7 cellular contexts compared by ENCODE assay signal in the genomic region with DNA sequence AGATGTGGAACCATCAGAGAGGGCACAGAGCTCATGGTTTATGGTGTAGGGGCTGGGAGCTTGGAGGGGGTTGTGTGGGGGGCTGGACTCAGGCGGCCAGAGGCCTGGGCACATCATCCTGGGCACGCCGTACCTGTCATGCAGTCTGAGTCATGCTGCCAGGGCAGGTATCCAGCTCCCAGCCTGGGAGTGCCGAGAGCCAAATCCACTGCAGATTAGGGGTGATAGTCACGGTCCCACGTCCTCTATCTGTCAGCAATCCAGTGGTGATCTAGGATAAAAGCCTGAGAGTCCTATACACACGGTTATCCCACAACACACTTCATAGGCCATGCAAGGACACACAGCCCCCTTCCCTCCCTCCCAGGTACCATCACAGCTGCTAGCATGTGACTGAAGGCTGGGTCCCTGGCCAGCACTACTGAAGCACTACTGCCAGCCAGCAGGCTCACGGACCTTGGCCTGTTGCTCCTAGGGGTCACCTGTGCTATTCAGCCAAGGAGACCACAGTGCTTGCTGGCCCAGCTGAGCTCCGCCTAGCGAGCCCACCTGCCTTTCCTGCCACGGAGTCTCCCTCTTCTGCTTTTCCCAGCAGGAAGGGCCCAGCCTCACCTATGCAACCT. TPM values are rescaled to one million over a fixed set of nuclear protein-coding genes. Genes with fewer than 3 reads are reported as not detected.
DNase-seq lines count a peak whose midpoint lies in the region; ATAC-seq and TF ChIP-seq lines count a peak whose summit lies in the region.
"Not testable (repeated sequence)": the region's sequence is repeated elsewhere in the genome, so short reads cannot be mapped to it uniquely, and the experiment has no call there.

No MANE protein-coding gene starts in this region.

- not testable (repeated sequence) for H3K9me3 ChIP-seq in adrenal gland (replicated peaks in 1 of 3); endodermal cell (ENCODE audit: control insufficient read depth, low read length); heart left ventricle; neural progenitor cell (ENCODE audit: low read depth); vagina

- not testable (repeated sequence) for H3K9me3 Mint-ChIP-seq in endodermal cell, neural progenitor cell

- not testable (repeated sequence) for H3K27ac Mint-ChIP-seq in endodermal cell, neural progenitor cell

- peak; percentile 0 for DNase-seq in EL
- DNase-seq in adrenal gland, result peak in 6 of 7 donors; percentile 22 to 57 (median 36)
- DNase-seq in endodermal cell, result peak; percentile 22
- DNase-seq in heart left ventricle, result peak; percentile 41 to 72 (median 56)
- peak; percentile 68 for DNase-seq in left ventricle myocardium superior
- peak; percentile 1 for DNase-seq in neural progenitor cell (ENCODE audit: low spot score)
- DNase-seq in vagina (ENCODE audit: extremely low spot score in 2 of 2), result peak; percentile 72 to 77

- ATAC-seq in heart left ventricle (peak in 3 of 4 donors; percentile 49 to 75 (median 62)), left ventricle myocardium superior (peak; percentile 78)

- not testable (repeated sequence) for TF ChIP-seq POLR2A in adrenal gland (IDR thresholded peaks at IDR 0.05); heart left ventricle (IDR thresholded peaks at IDR 0.05); vagina (IDR thresholded peaks at IDR 0.05)

- H3K36me3 Mint-ChIP-seq in endodermal cell (ENCODE audit: low read depth); neural progenitor cell: not testable (repeated sequence)

- not testable (repeated sequence) for H3K9ac ChIP-seq in endodermal cell (ENCODE audit: extremely low read depth, low read length, poor library complexity, severe bottlenecking); neural progenitor cell

- not testable (repeated sequence) for H3K36me3 ChIP-seq in adrenal gland (replicated peaks in 1 of 2); endodermal cell (ENCODE audit: control insufficient read depth, insufficient read depth, low read length); heart left ventricle; neural progenitor cell; vagina

- not testable (repeated sequence) for H3K4me1 ChIP-seq in adrenal gland (replicated peaks in 1 of 2); endodermal cell (ENCODE audit: control insufficient read depth, insufficient read depth, low read length); heart left ventricle; neural progenitor cell; vagina

- TF ChIP-seq CTCF in adrenal gland (IDR thresholded peaks at IDR 0.05); endodermal cell (conservative IDR thresholded peaks at IDR 0.05); heart left ventricle (IDR thresholded peaks at IDR 0.05); neural progenitor cell (IDR thresholded peaks at IDR 0.05); vagina (IDR thresholded peaks at IDR 0.05): not testable (repeated sequence)

- H3K4me2 ChIP-seq in neural progenitor cell, result not testable (repeated sequence)

- not testable (repeated sequence) for H3K27me3 ChIP-seq in adrenal gland; endodermal cell (ENCODE audit: control insufficient read depth, insufficient read depth, low read length, poor library complexity, severe bottlenecking); heart left ventricle; neural progenitor cell; vagina

- not testable (repeated sequence) for H3K4me3 ChIP-seq in adrenal gland; endodermal cell (ENCODE audit: low read length); heart left ventricle; neural progenitor cell; vagina

- not testable (repeated sequence) for H3K79me2 ChIP-seq in neural progenitor cell (ENCODE audit: low read depth)

- not testable (repeated sequence) for H3K27ac ChIP-seq in adrenal gland; endodermal cell (ENCODE audit: low read depth, low read length); neural progenitor cell; vagina
- peak overlapping the region in 2 of 12 donors; percentile 33 to 57 for H3K27ac ChIP-seq in heart left ventricle

- H2AFZ ChIP-seq in neural progenitor cell (replicated peaks), result not testable (repeated sequence)

- not testable (repeated sequence) for H3F3A ChIP-seq in neural progenitor cell (ENCODE audit: low read depth)

- not testable (repeated sequence) for H4K20me1 ChIP-seq in neural progenitor cell (ENCODE audit: low read depth)

- intact Hi-C loops in adrenal gland (cut with DNase I); heart left ventricle (cut with DNase I); left ventricle myocardium superior (cut with micrococcal nuclease); vagina (cut with DNase I): not testable (repeated sequence)

- 43 to 62% (median 54%) methylated on average over 1 to 6 of the region's 11 CpGs; no CpG with 5 or more reads in 1 of the 4 donors for WGBS in adrenal gland, 4 donors
- 100% methylated on average over 4 of the region's 11 CpGs; no CpG with 5 or more reads in 1 of the 2 experiments for WGBS in endodermal cell (ENCODE audit: insufficient coverage in 1 of 2, insufficient read length in 1 of 2), 2 experiments
- WGBS in heart left ventricle, 4 donors, result 49 to 80% (median 63%) methylated on average over 3 to 7 of the region's 11 CpGs

- H3K4me3 Mint-ChIP-seq in endodermal cell, neural progenitor cell: not testable (repeated sequence)

- not testable (repeated sequence) for H3K27me3 Mint-ChIP-seq in endodermal cell (ENCODE audit: insufficient read depth); neural progenitor cell (ENCODE audit: insufficient read depth, low read depth)

- H3K4me1 Mint-ChIP-seq in endodermal cell, neural progenitor cell: not testable (repeated sequence)

RNA-seq across cellular contexts. Expression of a gene that starts 45.8 kb away (rescaled TPM):
- total RNA-seq in adrenal gland (1 to 10 TPM in 5 of 8 donors, under 1 TPM in 3; 0.48 to 3.1 (median 1.5) TPM), endodermal cell (10 to 100 TPM in 1 of 2 donors, 1 to 10 TPM in 1; 8.1 to 11.4 TPM), heart left ventricle (1 to 10 TPM in 5 of 9 donors, under 1 TPM in 4; 0.60 to 1.9 (median 1.1) TPM), left ventricle myocardium superior (1.4 TPM), neural progenitor cell (ENCODE audit: low replicate concordance) (12.1 and 13.0 TPM in 2 replicates), vagina (9.3 TPM)
- polyA plus RNA-seq in adrenal gland (10 to 100 TPM in 1 of 3 donors, 1 to 10 TPM in 2; 1.2 to 40.5 (median 6.5) TPM), heart left ventricle (1 to 10 TPM; 1.7 to 8.4 TPM)
- polyA plus RNA-seq in endodermal cell (2013, experiment 1 of 2), result 12.4 TPM
- polyA plus RNA-seq in endodermal cell (2013, experiment 2 of 2), result 11.6 TPM

Comparison
In these comparisons a context has a peak if more than half of its experiments do, and no peak if none do; other contexts are left out.
1. DNase-seq: peak in every context shown above with its lines; median percentile 74 in vagina; 68 in left ventricle myocardium superior; 56 in heart left ventricle; 36 in adrenal gland; 22 in endodermal cell; 1 in neural progenitor cell; 0 in EL.